ENCODE assay signal across 8 cellular contexts in genomic region chr6:13272131-13273046, GRCh38. TPM values are rescaled to one million over a fixed set of nuclear protein-coding genes. Genes with fewer than 3 reads are reported as not detected.
DNase-seq lines count a peak whose midpoint lies in the region; ATAC-seq and TF ChIP-seq lines count a peak whose summit lies in the region.

No MANE protein-coding gene starts in this region.

- POLR2A ChIA-PET in CD4-positive, alpha-beta T cell (lab: Charles Lee): no interaction called here
- POLR2A ChIA-PET in WTC11 (lab: Charles Lee): no interaction called here

- intact Hi-C loops in left ventricle myocardium inferior (cut with micrococcal nuclease) (no loop called here), esophagus muscularis mucosa (cut with DNase I) (no loop called here)
- intact Hi-C loops in CD4-positive, alpha-beta T cell (cut with DNase I, micrococcal nuclease): no loop called here

- H3K27ac ChIP-seq in MM.1S (ENCODE audit: low read length): peak overlapping the region; percentile 86
- H3K27ac ChIP-seq in left ventricle myocardium inferior (replicated peaks): no peak overlapping the region
- H3K27ac ChIP-seq in esophagus muscularis mucosa (replicated peaks in 1 of 4): no peak overlapping the region
- H3K27ac ChIP-seq in CD4-positive, alpha-beta T cell (ENCODE audit: low read depth, low read length): no peak overlapping the region

- 79% methylated on average over 24 of the region's 24 CpGs for WGBS in esophagus muscularis mucosa

- no peaks in the 10 kb centered on the region for H3K9me3 ChIP-seq in MM.1S (replicated peaks; ENCODE audit: insufficient read depth, low read length)
- H3K9me3 ChIP-seq in left ventricle myocardium inferior (replicated peaks): no peaks in the 10 kb centered on the region
- no peaks in the 10 kb centered on the region for H3K9me3 ChIP-seq in esophagus muscularis mucosa
- H3K9me3 ChIP-seq in CD4-positive, alpha-beta T cell (ENCODE audit: control insufficient read depth, low read length): no peaks in the 10 kb centered on the region

- no peaks in the 10 kb centered on the region for H3K9me2 ChIP-seq in MM.1S (replicated peaks; ENCODE audit: insufficient read depth, low read length)

- DNase-seq in COLO829 (ENCODE audit: low spot score): peak; percentile 48
- DNase-seq in MM.1S: peak; percentile 30
- DNase-seq in left ventricle myocardium inferior: peak; percentile 51
- DNase-seq in mesothelial cell of epicardium (ENCODE audit: low spot score in 2 of 2, unreplicated experiment in 2 of 2): no peak
- DNase-seq in esophagus muscularis mucosa (ENCODE audit: extremely low spot score): no peak
- no peak for DNase-seq in CD4-positive, alpha-beta T cell
- no peak for DNase-seq in WTC11 (ENCODE audit: low spot score)

- TF ChIP-seq EP300 in esophagus muscularis mucosa (IDR thresholded peaks at IDR 0.05): no peak

- H3K36me3 Mint-ChIP-seq in mesothelial cell of epicardium: no peaks in the 10 kb centered on the region
- no peaks in the 10 kb centered on the region for H3K36me3 Mint-ChIP-seq in CD4-positive, alpha-beta T cell (ENCODE audit: low read depth)
- H3K36me3 Mint-ChIP-seq in WTC11: no peaks in the 10 kb centered on the region

- peak overlapping the region; percentile 65 for H3K4me2 ChIP-seq in MM.1S (ENCODE audit: low read depth, low read length)

- peak; percentile 60 for ATAC-seq in GM21367 (IDR thresholded peaks at IDR 0.05; ENCODE audit: unreplicated experiment)
- ATAC-seq in CD4-positive, alpha-beta T cell (ENCODE audit: poor library complexity): no peak
- no peak for ATAC-seq in WTC11

- no peak for TF ChIP-seq POLR2A in esophagus muscularis mucosa (IDR thresholded peaks at IDR 0.05; ENCODE audit: low read depth)

- H3F3A ChIP-seq in MM.1S (ENCODE audit: insufficient read depth, low read length): peaks cover 19% of the 10 kb centered on the region

- H3K36me3 ChIP-seq in MM.1S (replicated peaks; ENCODE audit: insufficient read depth, low read length) (no peaks in the 10 kb centered on the region), left ventricle myocardium inferior (peaks cover 23% of the 10 kb centered on the region), esophagus muscularis mucosa (peaks cover 0 to 31% (median 1%) of the 10 kb centered on the region in 4 donors)

- H3K4me3 ChIP-seq in MM.1S (ENCODE audit: low read length) (peak overlapping the region; percentile 67), left ventricle myocardium inferior (no peak overlapping the region), esophagus muscularis mucosa (no peak overlapping the region)

- no peak overlapping the region for H3K27ac Mint-ChIP-seq in mesothelial cell of epicardium
- no peak overlapping the region for H3K27ac Mint-ChIP-seq in CD4-positive, alpha-beta T cell
- no peak overlapping the region for H3K27ac Mint-ChIP-seq in WTC11

- H3K4me3 Mint-ChIP-seq in mesothelial cell of epicardium (no peak overlapping the region), WTC11 (no peak overlapping the region)
- H3K4me3 Mint-ChIP-seq in CD4-positive, alpha-beta T cell: no peak overlapping the region

- no peak for TF ChIP-seq CTCF in MM.1S (IDR thresholded peaks at IDR 0.05; ENCODE audit: low read length)
- TF ChIP-seq CTCF in left ventricle myocardium inferior (IDR thresholded peaks at IDR 0.05; ENCODE audit: borderline replicate concordance): no peak
- TF ChIP-seq CTCF in mesothelial cell of epicardium (IDR thresholded peaks at IDR 0.05; ENCODE audit: unreplicated experiment): no peak
- no peak for TF ChIP-seq CTCF in esophagus muscularis mucosa (IDR thresholded peaks at IDR 0.05)
- TF ChIP-seq CTCF in CD4-positive, alpha-beta T cell (IDR thresholded peaks at IDR 0.05): no peak
- TF ChIP-seq CTCF in WTC11 (IDR thresholded peaks at IDR 0.05): no peak

- H3K79me2 ChIP-seq in MM.1S (ENCODE audit: low read length): peaks cover 48% of the 10 kb centered on the region

- no peaks in the 10 kb centered on the region for H3K9me3 Mint-ChIP-seq in mesothelial cell of epicardium
- no peaks in the 10 kb centered on the region for H3K9me3 Mint-ChIP-seq in CD4-positive, alpha-beta T cell
- no peaks in the 10 kb centered on the region for H3K9me3 Mint-ChIP-seq in WTC11

- H3K4me1 Mint-ChIP-seq in mesothelial cell of epicardium (peaks cover 20% of the 10 kb centered on the region), WTC11 (peaks cover 18% of the 10 kb centered on the region)
- H3K4me1 Mint-ChIP-seq in CD4-positive, alpha-beta T cell (ENCODE audit: low read depth): peaks cover 26% of the 10 kb centered on the region

- H3K9ac ChIP-seq in MM.1S (ENCODE audit: low read length): peak overlapping the region; percentile 66

- H4K20me1 ChIP-seq in MM.1S (ENCODE audit: insufficient read depth, low read length): no peaks in the 10 kb centered on the region

- peak overlapping the region; percentile 70 for H2AFZ ChIP-seq in MM.1S (ENCODE audit: low read length)

- H3K27me3 ChIP-seq in MM.1S (replicated peaks; ENCODE audit: insufficient read depth, low read length) (no peaks in the 10 kb centered on the region), left ventricle myocardium inferior (ENCODE audit: low read depth) (no peaks in the 10 kb centered on the region), esophagus muscularis mucosa (no peaks in the 10 kb centered on the region)
- no peaks in the 10 kb centered on the region for H3K27me3 ChIP-seq in CD4-positive, alpha-beta T cell (ENCODE audit: control insufficient read depth, insufficient read depth, low read length)

- CTCF ChIA-PET in CD4-positive, alpha-beta T cell (lab: Charles Lee): no interaction called here
- CTCF ChIA-PET in WTC11 (lab: Charles Lee): no interaction called here

- H3K4me1 ChIP-seq in MM.1S (ENCODE audit: low read length) (peaks cover 25% of the 10 kb centered on the region), left ventricle myocardium inferior (peaks cover 17% of the 10 kb centered on the region), esophagus muscularis mucosa (peaks cover 6 to 14% (median 6%) of the 10 kb centered on the region in 4 donors)

- H3K27me3 Mint-ChIP-seq in mesothelial cell of epicardium (ENCODE audit: low read depth): no peaks in the 10 kb centered on the region
- no peaks in the 10 kb centered on the region for H3K27me3 Mint-ChIP-seq in CD4-positive, alpha-beta T cell
- H3K27me3 Mint-ChIP-seq in WTC11 (ENCODE audit: low read depth): no peaks in the 10 kb centered on the region

TF ChIP-seq in WTC11, 78 proteins besides CTCF, POLR2A, EP300 and RAD21 (continues in another document):
- TF ChIP-seq TEAD4 (CRISPR knock-in tag; IDR thresholded peaks at IDR 0.05) (no peak), NR2C2 (CRISPR knock-in tag; IDR thresholded peaks at IDR 0.05) (no peak), GRHL2 (CRISPR knock-in tag; IDR thresholded peaks at IDR 0.05; ENCODE audit: insufficient replicate concordance, severe bottlenecking) (no peak), CREM (CRISPR knock-in tag; IDR thresholded peaks at IDR 0.05) (no peak), MXD4 (CRISPR knock-in tag; IDR thresholded peaks at IDR 0.05; ENCODE audit: borderline replicate concordance) (no peak), ZNF396 (CRISPR knock-in tag; IDR thresholded peaks at IDR 0.05; ENCODE audit: borderline replicate concordance) (no peak), SMAD3 (CRISPR knock-in tag; IDR thresholded peaks at IDR 0.05; ENCODE audit: borderline replicate concordance) (no peak), ZNF512 (CRISPR knock-in tag; IDR thresholded peaks at IDR 0.05; ENCODE audit: borderline replicate concordance) (no peak), ESRRA (CRISPR knock-in tag; IDR thresholded peaks at IDR 0.05; ENCODE audit: borderline replicate concordance) (no peak), IRF1 (CRISPR knock-in tag; IDR thresholded peaks at IDR 0.05) (no peak), GTF2I (CRISPR knock-in tag; conservative IDR thresholded peaks at IDR 0.05) (no peak), FOXP4 (CRISPR knock-in tag; IDR thresholded peaks at IDR 0.05) (no peak), NR3C1 (CRISPR knock-in tag; conservative IDR thresholded peaks at IDR 0.05; ENCODE audit: low read depth) (no peak), ETV6 (CRISPR knock-in tag; IDR thresholded peaks at IDR 0.05) (no peak)

RNA-seq across cellular contexts. Expression of gene TBC1D7, which starts 55.9 kb away (rescaled TPM):
- total RNA-seq in left ventricle myocardium inferior: 40.2 TPM
- 25.3 to 26.8 TPM (median 26.4 TPM) in 3 replicates for total RNA-seq in mesothelial cell of epicardium
- 10 to 100 TPM in 1 of 4 donors, 1 to 10 TPM in 3; 5.5 to 12.5 (median 8.4) TPM for total RNA-seq in esophagus muscularis mucosa
- total RNA-seq in CD4-positive, alpha-beta T cell: 10 to 100 TPM; 10.2 to 12.3 TPM
- 44.9 to 47.6 TPM (median 45.3 TPM) in 3 replicates for total RNA-seq in WTC11 (2021)

Comparison
In these comparisons a context has a peak if more than half of its experiments do, and no peak if none do; other contexts are left out.
1. DNase-seq: peak in COLO829 (single experiment), MM.1S (single experiment) and left ventricle myocardium inferior (single experiment); none in mesothelial cell of epicardium (0 of 2), esophagus muscularis mucosa (single experiment), CD4-positive, alpha-beta T cell (0 of 10) and WTC11 (single experiment).